ENCODE assay signal across 1 cellular context in genomic region chr12:92404921-92405320, GRCh38.
TF ChIP-seq lines count a peak whose summit lies in the region.

No MANE protein-coding gene starts in this region.

TF ChIP-seq in K562, 482 proteins besides CTCF, POLR2A, EP300 and RAD21 (continued from another document and continues in another):
- TF ChIP-seq DEAF1 (CRISPR knock-in tag; IDR thresholded peaks at IDR 0.05) (no peak), MLLT1 (IDR thresholded peaks at IDR 0.05) (peak; percentile 32 to 72; a peak in 2 of 4 replicates), ZEB2 (IDR thresholded peaks at IDR 0.05) (peak; percentile 93), HEY1 (CRISPR knock-in tag; IDR thresholded peaks at IDR 0.05; ENCODE audit: borderline replicate concordance) (0 out of 2 replicates have a peak, but pooled peaks have one; percentile 34), POLR2AphosphoS5 (IDR thresholded peaks at IDR 0.05; ENCODE audit: control insufficient read depth, insufficient read depth, low read depth, low read length) (peak; percentile 92), NCOA1 (IDR thresholded peaks at IDR 0.05; ENCODE audit: low read depth) (peak; percentile 69; the same call in 1 of the 2 replicates), CREB1 (IDR thresholded peaks at IDR 0.05) (peak; percentile 52; the same call in 1 of the 2 replicates), CREB1 (CRISPR knock-in tag; IDR thresholded peaks at IDR 0.05) (no peak), TAL1 (IDR thresholded peaks at IDR 0.05) (peak; percentile 99), SPI1 (IDR thresholded peaks at IDR 0.05; ENCODE audit: borderline replicate concordance, low read depth, low read length) (no peak), CCNT2 (IDR thresholded peaks at IDR 0.05; ENCODE audit: borderline replicate concordance, extremely low read depth, insufficient read length, low read depth, low read length) (peak; percentile 92), POLR2H (tag; IDR thresholded peaks at IDR 0.05; ENCODE audit: low read depth) (peak; percentile 47; the same call in 1 of the 2 replicates), CBX3 (IDR thresholded peaks at IDR 0.05; ENCODE audit: borderline replicate concordance in 1 of 2, low read length in 2 of 2) (0 out of 3 replicates have a peak, but pooled peaks of 1 of the 2 experiments have one; percentile 31), TEAD1 (CRISPR knock-in tag; IDR thresholded peaks at IDR 0.05) (peak in 1 of 2 experiments; percentile 77; a peak in 2 of 4 replicates), HCFC1 (IDR thresholded peaks at IDR 0.05; ENCODE audit: low read depth, low read length) (no peak), PHB2 (IDR thresholded peaks at IDR 0.05; ENCODE audit: low read depth) (peak; percentile 93), RBM14 (IDR thresholded peaks at IDR 0.05; ENCODE audit: borderline replicate concordance, insufficient read depth, low read depth, low read length) (no peak), HINFP (tag; conservative IDR thresholded peaks at IDR 0.05; ENCODE audit: low read depth) (0 out of 2 replicates have a peak, but pooled peaks have one; percentile 24), EP400 (IDR thresholded peaks at IDR 0.05) (0 out of 2 replicates have a peak, but pooled peaks have one; percentile 32), ESRRA (IDR thresholded peaks at IDR 0.05; ENCODE audit: borderline replicate concordance, low read depth) (peak; percentile 61; the same call in 1 of the 2 replicates), MNT (conservative IDR thresholded peaks at IDR 0.05) (0 out of 4 replicates have a peak, but pooled peaks of 1 of the 2 experiments have one; percentile 37), PRDM10 (IDR thresholded peaks at IDR 0.05; ENCODE audit: partially characterized antibody) (no peak), SMAD4 (CRISPR knock-in tag; conservative IDR thresholded peaks at IDR 0.05) (peak; percentile 79), BRD9 (IDR thresholded peaks at IDR 0.05; ENCODE audit: low read depth, partially characterized antibody) (peak; percentile 78), MAFF (IDR thresholded peaks at IDR 0.05; ENCODE audit: low read length) (peak; percentile 49; the same call in 1 of the 2 replicates), TEAD4 (IDR thresholded peaks at IDR 0.05; ENCODE audit: low read length) (peak; percentile 99), TEAD4 (CRISPR knock-in tag; IDR thresholded peaks at IDR 0.05; ENCODE audit: borderline replicate concordance) (no peak), NCOR1 (IDR thresholded peaks at IDR 0.05) (peak; percentile 96), MEIS2 (IDR thresholded peaks at IDR 0.05; ENCODE audit: partially characterized antibody) (peak; percentile 61), TARDBP (IDR thresholded peaks at IDR 0.05) (peak; percentile 61; the same call in 1 of the 2 replicates), HDAC3 (IDR thresholded peaks at IDR 0.05; ENCODE audit: borderline replicate concordance, partially characterized antibody) (peak; percentile 71), SOX6 (IDR thresholded peaks at IDR 0.05) (peak; percentile 95), NFIC (IDR thresholded peaks at IDR 0.05) (peak; percentile 88), FOXK2 (conservative IDR thresholded peaks at IDR 0.05 in 1 of 2, IDR thresholded peaks at IDR 0.05 in 1 of 2; ENCODE audit: low read depth in 2 of 2) (peak in 1 of 2 experiments; percentile 20; a peak in 1 of 4 replicates), FOSL1 (tag; conservative IDR thresholded peaks at IDR 0.05) (peak; percentile 86), MAFK (IDR thresholded peaks at IDR 0.05; ENCODE audit: low read length) (peak; percentile 42; the same call in 1 of the 2 replicates), ZNF24 (IDR thresholded peaks at IDR 0.05) (peak; percentile 34; the same call in 1 of the 2 replicates), MTA2 (IDR thresholded peaks at IDR 0.05; ENCODE audit: low read depth) (peak; percentile 98), SMARCC2 (IDR thresholded peaks at IDR 0.05; ENCODE audit: low read depth) (peak; percentile 95), NEUROD1 (IDR thresholded peaks at IDR 0.05; ENCODE audit: borderline replicate concordance, low read depth, low read length, partially characterized antibody) (peak; percentile 81), PYGO2 (tag; IDR thresholded peaks at IDR 0.05) (0 out of 2 replicates have a peak, but pooled peaks have one; percentile 53), ZBTB12 (CRISPR knock-in tag; IDR thresholded peaks at IDR 0.05) (no peak), STAT5A (IDR thresholded peaks at IDR 0.05; ENCODE audit: borderline replicate concordance, low read length) (peak; percentile 94), ZNF766 (CRISPR knock-in tag; conservative IDR thresholded peaks at IDR 0.05) (peak; percentile 87), AFF1 (IDR thresholded peaks at IDR 0.05; ENCODE audit: low read depth in 1 of 2, partially characterized antibody in 2 of 2) (peak in 1 of 2 experiments; percentile 62), TSC22D4 (tag; IDR thresholded peaks at IDR 0.05) (no peak), SMAD2 (IDR thresholded peaks at IDR 0.05; ENCODE audit: low read depth, low read length) (no peak), ZNF699 (CRISPR knock-in tag; IDR thresholded peaks at IDR 0.05; ENCODE audit: insufficient replicate concordance) (no peak), ZFP36 (IDR thresholded peaks at IDR 0.05; ENCODE audit: low read depth, low read length, partially characterized antibody) (no peak), CXXC5 (CRISPR knock-in tag; IDR thresholded peaks at IDR 0.05) (peak; percentile 52), MAZ (CRISPR knock-in tag; conservative IDR thresholded peaks at IDR 0.05 in 1 of 2, IDR thresholded peaks at IDR 0.05 in 1 of 2) (peak in 1 of 2 experiments; percentile 28; a peak in 1 of 4 replicates), RCOR1 (IDR thresholded peaks at IDR 0.05; ENCODE audit: borderline replicate concordance in 1 of 2, low read depth in 2 of 2, low read length in 2 of 2) (peak; percentile 34 to 89; a peak in 3 of 4 replicates)
